Comparison of ENCODE assay signal across 9 cellular contexts in the genomic region with DNA sequence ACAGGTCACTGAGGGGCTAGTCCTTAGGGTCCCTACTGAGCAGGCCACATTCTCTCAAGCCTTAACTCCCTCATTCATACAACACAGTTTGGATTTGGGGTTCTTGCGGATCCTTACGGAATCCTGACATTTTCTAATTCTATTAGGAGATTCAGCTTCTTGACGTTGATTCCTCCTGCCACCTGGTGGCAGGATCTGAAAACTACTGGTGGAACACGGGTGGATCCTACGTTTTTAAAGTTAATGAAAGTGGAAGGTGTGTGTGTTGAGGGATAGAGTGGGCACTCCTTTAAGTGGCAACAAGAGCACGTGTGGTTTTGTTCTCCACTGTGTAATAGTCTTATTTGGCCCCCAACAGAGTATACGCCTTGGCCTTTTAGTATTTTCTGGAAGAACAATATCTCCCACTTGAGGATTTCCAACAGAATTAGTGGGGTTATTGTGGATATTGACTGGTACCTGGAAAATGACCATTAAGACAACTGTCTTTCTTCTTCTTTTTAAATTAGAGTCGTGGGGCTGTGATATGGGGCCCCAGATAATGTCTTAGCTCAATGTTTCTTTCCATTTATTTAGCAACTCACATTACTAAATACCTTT. TPM values are rescaled to one million over a fixed set of nuclear protein-coding genes. Genes with fewer than 3 reads are reported as not detected.
A peak's percentile ranks its signal among the peaks of the same experiment; 100 is the strongest.
DNase-seq lines count a peak whose midpoint lies in the region; ATAC-seq, FAIRE-seq and TF ChIP-seq lines count a peak whose summit lies in the region.
"Had no signal": no experiment of that assay in that cellular context is flagged by ENCODE, and none has a peak within 500 bp of the region (broad histone marks: within the 10 kb centered on the region; RNA-seq: fewer than 3 reads in every experiment).

No MANE protein-coding gene starts in this region.

- H3K4me1 ChIP-seq in HEK293 (ENCODE audit: control insufficient read depth, insufficient read depth, low read length), result no peaks in the 10 kb centered on the region
- H3K4me1 ChIP-seq in duodenal mucosa (ENCODE audit: control insufficient read depth in 1 of 2, insufficient read depth in 2 of 2, low read length in 2 of 2), result peaks cover 3% of the 10 kb centered on the region in 2 donors

- H3K9me3 Mint-ChIP-seq in activated CD4-positive, alpha-beta T cell treated with anti-CD3 and anti-CD28 coated beads, Interleukin-2, amount 10 ng/mL, durations not matched to agents 24 days and 14 days, result no peaks in the 10 kb centered on the region

- no peaks in the 10 kb centered on the region for H3K27me3 Mint-ChIP-seq in activated CD4-positive, alpha-beta T cell treated with anti-CD3 and anti-CD28 coated beads, Interleukin-2, amount 10 ng/mL, durations not matched to agents 24 days and 14 days

- no peak overlapping the region for H3K4me3 Mint-ChIP-seq in activated CD4-positive, alpha-beta T cell treated with anti-CD3 and anti-CD28 coated beads, Interleukin-2, amount 10 ng/mL, durations not matched to agents 24 days and 14 days

- CTCF ChIA-PET in HEK293 (lab: Yijun Ruan, JAX), result interaction anchor here (0.7 to 2.2 kb wide), 19 partner anchors 10 to 378 kb away, joined by 3 to 13 read pairs (median 4); no protein-coding TSS in a partner anchor

- ATAC-seq in GM19397 (IDR thresholded peaks at IDR 0.05; ENCODE audit: unreplicated experiment), result no peak

- H3K4me1 Mint-ChIP-seq in activated CD4-positive, alpha-beta T cell treated with anti-CD3 and anti-CD28 coated beads, Interleukin-2, amount 10 ng/mL, durations not matched to agents 24 days and 14 days, result peaks cover 19% of the 10 kb centered on the region

- no peak overlapping the region for H3K9ac ChIP-seq in duodenal mucosa (ENCODE audit: low read depth in 1 of 2, low read length in 2 of 2)

- no peak overlapping the region for H3K27ac Mint-ChIP-seq in activated CD4-positive, alpha-beta T cell treated with anti-CD3 and anti-CD28 coated beads, Interleukin-2, amount 10 ng/mL, durations not matched to agents 24 days and 14 days

- no peaks in the 10 kb centered on the region for H3K36me3 Mint-ChIP-seq in activated CD4-positive, alpha-beta T cell treated with anti-CD3 and anti-CD28 coated beads, Interleukin-2, amount 10 ng/mL, durations not matched to agents 24 days and 14 days (ENCODE audit: low read depth)

- intact Hi-C loops in activated CD4-positive, alpha-beta T cell treated with anti-CD3 and anti-CD28 coated beads, Interleukin-2, amount 10 ng/mL, durations not matched to agents 24 days and 14 days (cut with micrococcal nuclease), result loop anchor here (1.0 to 10.0 kb wide), 7 partner anchors 19 to 393 kb away; a partner anchor contains a TSS

- POLR2A ChIA-PET in HEK293 (lab: Yijun Ruan, JAX), result no interaction called here

- DNase-seq in D721Med (ENCODE audit: insufficient read length, low spot score) (peak; percentile 22), NCI-H2196 (lab: John Stamatoyannopoulos, UW; ENCODE audit: unreplicated experiment) (peak; percentile 69), medulla oblongata (ENCODE audit: extremely low spot score) (peak; percentile 77)
- peak; percentile 89 for DNase-seq in activated CD4-positive, alpha-beta T cell treated with anti-CD3 and anti-CD28 coated beads, Interleukin-2, amount 10 ng/mL, durations not matched to agents 24 days and 14 days
- peak; percentile 10 to 20 for DNase-seq in stimulated activated CD8-positive, alpha-beta memory T cell treated with anti-CD3 and anti-CD28 coated beads, Interleukin-15, amount 100 ng/mL, for 48 hours (ENCODE audit: low read depth in 2 of 2)

- H3K9me3 ChIP-seq in HEK293 (ENCODE audit: control insufficient read depth, insufficient read depth, low read depth, low read length) (no peaks in the 10 kb centered on the region), duodenal mucosa (ENCODE audit: control insufficient read depth in 1 of 2, low read length in 2 of 2) (no peaks in the 10 kb centered on the region)

- TF ChIP-seq CTCF in D721Med (IDR thresholded peaks at IDR 0.05; ENCODE audit: insufficient read depth, missing control alignments) (peak; percentile 90), HEK293 (tag by site-specific recombination; IDR thresholded peaks at IDR 0.05) (no peak)

- H3K27me3 ChIP-seq in duodenal mucosa (ENCODE audit: control insufficient read depth in 1 of 2, insufficient read depth in 2 of 2, low read length in 2 of 2), result no peaks in the 10 kb centered on the region

- H3K27ac ChIP-seq in HEK293 (ENCODE audit: extremely low read depth, low read depth, low read length) (no peak overlapping the region), duodenal mucosa (ENCODE audit: low read depth, low read length) (peak overlapping the region; percentile 13)

- H3K36me3 ChIP-seq in HEK293 (ENCODE audit: control insufficient read depth in 2 of 2, insufficient read depth in 1 of 2, low read length in 2 of 2) (no peaks in the 10 kb centered on the region), duodenal mucosa (ENCODE audit: control insufficient read depth in 1 of 2, insufficient read depth in 2 of 2, low read length in 2 of 2) (no peaks in the 10 kb centered on the region)

- no peak for FAIRE-seq in D721Med (lab: Jason Lieb, UNC)
- FAIRE-seq: TTC549 had no signal

- H3K4me3 ChIP-seq in HEK293 (ENCODE audit: low read depth, low read length) (no peak overlapping the region), duodenal mucosa (ENCODE audit: low read depth in 1 of 2, low read length in 2 of 2) (peak overlapping the region; percentile 27 to 45)

TF ChIP-seq in HEK293, 187 proteins besides CTCF, POLR2A, EP300 and RAD21:
- peak; percentile 60 for TF ChIP-seq ZNF654 (tag by site-specific recombination; IDR thresholded peaks at IDR 0.05; ENCODE audit: low read depth)
- TF ChIP-seq ZNF670 (tag by site-specific recombination; IDR thresholded peaks at IDR 0.05; ENCODE audit: low read depth), result no peak
- no peak for TF ChIP-seq ZNF701 (tag by site-specific recombination; IDR thresholded peaks at IDR 0.05)
- no peak for TF ChIP-seq ZBTB1 (tag by site-specific recombination; IDR thresholded peaks at IDR 0.05)
- TF ChIP-seq, protein P1, sequence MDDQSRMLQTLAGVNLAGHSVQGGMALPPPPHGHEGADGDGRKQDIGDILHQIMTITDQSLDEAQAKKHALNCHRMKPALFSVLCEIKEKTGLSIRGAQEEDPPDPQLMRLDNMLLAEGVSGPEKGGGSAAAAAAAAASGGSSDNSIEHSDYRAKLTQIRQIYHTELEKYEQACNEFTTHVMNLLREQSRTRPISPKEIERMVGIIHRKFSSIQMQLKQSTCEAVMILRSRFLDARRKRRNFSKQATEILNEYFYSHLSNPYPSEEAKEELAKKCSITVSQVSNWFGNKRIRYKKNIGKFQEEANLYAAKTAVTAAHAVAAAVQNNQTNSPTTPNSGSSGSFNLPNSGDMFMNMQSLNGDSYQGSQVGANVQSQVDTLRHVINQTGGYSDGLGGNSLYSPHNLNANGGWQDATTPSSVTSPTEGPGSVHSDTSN (CRISPR knock-in tag; IDR thresholded peaks at IDR 0.05), result no peak
- no peak for TF ChIP-seq ZNF16 (tag by site-specific recombination; IDR thresholded peaks at IDR 0.05; ENCODE audit: low read depth)
- no peak for TF ChIP-seq SP2 (tag by site-specific recombination; IDR thresholded peaks at IDR 0.05)

RNA-seq across cellular contexts. Expression of a gene that starts 25.2 kb away (rescaled TPM):
- total RNA-seq in activated CD4-positive, alpha-beta T cell treated with anti-CD3 and anti-CD28 coated beads, Interleukin-2, amount 10 ng/mL, durations not matched to agents 24 days and 14 days, result 0.44 and 0.54 TPM in 2 replicates

Comparison
In these comparisons a context has a peak if more than half of its experiments do, and no peak if none do; other contexts are left out.
1. DNase-seq: peak in every context shown above with its lines; median percentile 89 in activated CD4-positive, alpha-beta T cell treated with anti-CD3 and anti-CD28 coated beads, Interleukin-2, amount 10 ng/mL, durations not matched to agents 24 days and 14 days; 77 in medulla oblongata; 69 in NCI-H2196; 22 in D721Med; 15 in stimulated activated CD8-positive, alpha-beta memory T cell treated with anti-CD3 and anti-CD28 coated beads, Interleukin-15, amount 100 ng/mL, for 48 hours.